ENCODE assay signal across 11 cellular contexts in the genomic region with DNA sequence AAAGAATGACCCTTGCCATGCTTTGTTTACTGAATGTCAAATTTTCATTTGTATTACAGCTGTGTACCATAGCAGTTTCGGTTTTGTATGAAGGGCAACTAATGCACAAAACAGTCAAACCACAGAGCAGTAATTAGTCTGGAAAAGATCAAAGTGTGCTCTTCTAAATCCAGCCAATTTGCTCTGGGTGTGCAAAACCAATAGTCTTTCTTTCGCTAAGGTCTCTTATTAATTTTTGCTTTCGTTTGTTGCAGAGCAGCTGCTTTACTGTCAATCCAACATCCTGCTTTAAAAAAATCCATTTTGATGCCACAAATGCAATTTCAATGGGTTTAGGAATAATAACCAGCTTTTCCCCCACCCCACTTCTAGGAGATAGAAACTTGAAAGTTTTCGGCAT.
DNase-seq lines count a peak whose midpoint lies in the region; ATAC-seq and TF ChIP-seq lines count a peak whose summit lies in the region.
"Had no signal": no experiment of that assay in that cellular context is flagged by ENCODE, and none has a peak within 500 bp of the region (broad histone marks: within the 10 kb centered on the region; RNA-seq: fewer than 3 reads in every experiment).

No MANE protein-coding gene starts in this region.

- POLR2A ChIA-PET in activated naive CD8-positive, alpha-beta T cell treated with anti-CD3 and anti-CD28 coated beads, Interleukin-2, amount 10 ng/mL, durations not matched to agents 7 days and 5 days (lab: Charles Lee): no interaction called here

- H3K36me3 Mint-ChIP-seq in activated naive CD8-positive, alpha-beta T cell treated with anti-CD3 and anti-CD28 coated beads, Interleukin-2, amount 10 ng/mL, durations not matched to agents 7 days and 5 days: no peaks in the 10 kb centered on the region
- H3K36me3 Mint-ChIP-seq in activated naive CD8-positive, alpha-beta T cell treated with anti-CD3 and anti-CD28 coated beads for 36 hours: no peaks in the 10 kb centered on the region
- H3K36me3 Mint-ChIP-seq: CD14-positive monocyte had no signal

- no peak for TF ChIP-seq POLR2A in tibial nerve (IDR thresholded peaks at IDR 0.05)

- 8 to 16% methylated on average over 4 of the region's 4 CpGs for WGBS in tibial nerve, 2 donors

- peak overlapping the region in 2 of 4 donors; percentile 18 to 31 for H3K4me3 ChIP-seq in tibial nerve
- no peak overlapping the region for H3K4me3 ChIP-seq in left ventricle myocardium inferior
- H3K4me3 ChIP-seq: ovary had no signal

- no peaks in the 10 kb centered on the region for H3K9me3 Mint-ChIP-seq in activated naive CD8-positive, alpha-beta T cell treated with anti-CD3 and anti-CD28 coated beads, Interleukin-2, amount 10 ng/mL, durations not matched to agents 7 days and 5 days
- peaks cover under 1% of the 10 kb centered on the region for H3K9me3 Mint-ChIP-seq in activated naive CD8-positive, alpha-beta T cell treated with anti-CD3 and anti-CD28 coated beads for 36 hours
- H3K9me3 Mint-ChIP-seq: CD14-positive monocyte had no signal

- peak overlapping the region; percentile 6 for H3K27ac Mint-ChIP-seq in activated naive CD8-positive, alpha-beta T cell treated with anti-CD3 and anti-CD28 coated beads, Interleukin-2, amount 10 ng/mL, durations not matched to agents 7 days and 5 days
- H3K27ac Mint-ChIP-seq in activated naive CD8-positive, alpha-beta T cell treated with anti-CD3 and anti-CD28 coated beads for 36 hours: no peak overlapping the region
- H3K27ac Mint-ChIP-seq: CD14-positive monocyte had no signal

- no peak for DNase-seq in activated naive CD8-positive, alpha-beta T cell treated with anti-CD3 and anti-CD28 coated beads, Interleukin-2, amount 10 ng/mL, durations not matched to agents 7 days and 5 days
- DNase-seq in activated naive CD8-positive, alpha-beta T cell treated with anti-CD3 and anti-CD28 coated beads for 36 hours: no peak
- DNase-seq in RPMI7951 (ENCODE audit: low read depth): peak; percentile 38
- DNase-seq in tibial nerve (ENCODE audit: low spot score in 2 of 2): no peak
- no peak for DNase-seq in omental fat pad (ENCODE audit: low spot score)
- no peak for DNase-seq in kidney glomerular epithelial cell (lab: John Stamatoyannopoulos, UW)
- no peak for DNase-seq in left ventricle myocardium inferior
- DNase-seq: cortex of kidney, ovary had no signal

- H3K36me3 ChIP-seq in tibial nerve: no peaks in the 10 kb centered on the region
- H3K36me3 ChIP-seq in left ventricle myocardium inferior: no peaks in the 10 kb centered on the region
- H3K36me3 ChIP-seq: ovary had no signal

- H3K27me3 ChIP-seq in tibial nerve: no peaks in the 10 kb centered on the region
- H3K27me3 ChIP-seq in left ventricle myocardium inferior (ENCODE audit: low read depth): peaks cover 15% of the 10 kb centered on the region
- H3K27me3 ChIP-seq: ovary had no signal

- H3K27ac ChIP-seq in tibial nerve (peak overlapping the region in 3 of 4 donors; percentile 16 to 63 (median 58)), left ventricle myocardium inferior (replicated peaks) (no peak overlapping the region)
- H3K27ac ChIP-seq: ovary had no signal

- peaks cover 3% of the 10 kb centered on the region for H3K4me1 Mint-ChIP-seq in activated naive CD8-positive, alpha-beta T cell treated with anti-CD3 and anti-CD28 coated beads, Interleukin-2, amount 10 ng/mL, durations not matched to agents 7 days and 5 days
- peaks cover 6% of the 10 kb centered on the region for H3K4me1 Mint-ChIP-seq in activated naive CD8-positive, alpha-beta T cell treated with anti-CD3 and anti-CD28 coated beads for 36 hours
- H3K4me1 Mint-ChIP-seq: CD14-positive monocyte had no signal

- H3K4me1 ChIP-seq in tibial nerve (no peaks in the 10 kb centered on the region), left ventricle myocardium inferior (no peaks in the 10 kb centered on the region)

- TF ChIP-seq CTCF in tibial nerve (IDR thresholded peaks at IDR 0.05) (no peak), omental fat pad (IDR thresholded peaks at IDR 0.05) (no peak), left ventricle myocardium inferior (IDR thresholded peaks at IDR 0.05; ENCODE audit: borderline replicate concordance) (no peak)

- no peaks in the 10 kb centered on the region for H3K27me3 Mint-ChIP-seq in activated naive CD8-positive, alpha-beta T cell treated with anti-CD3 and anti-CD28 coated beads, Interleukin-2, amount 10 ng/mL, durations not matched to agents 7 days and 5 days
- H3K27me3 Mint-ChIP-seq in activated naive CD8-positive, alpha-beta T cell treated with anti-CD3 and anti-CD28 coated beads for 36 hours: peaks cover 8% of the 10 kb centered on the region

- intact Hi-C loops in left ventricle myocardium inferior (cut with micrococcal nuclease): no loop called here

- no peak for TF ChIP-seq EP300 in tibial nerve (IDR thresholded peaks at IDR 0.05)

- H3K4me3 Mint-ChIP-seq in activated naive CD8-positive, alpha-beta T cell treated with anti-CD3 and anti-CD28 coated beads, Interleukin-2, amount 10 ng/mL, durations not matched to agents 7 days and 5 days: peak overlapping the region; percentile 28
- H3K4me3 Mint-ChIP-seq in activated naive CD8-positive, alpha-beta T cell treated with anti-CD3 and anti-CD28 coated beads for 36 hours: no peak overlapping the region
- H3K4me3 Mint-ChIP-seq: CD14-positive monocyte had no signal

- ATAC-seq in activated naive CD8-positive, alpha-beta T cell treated with anti-CD3 and anti-CD28 coated beads, Interleukin-2, amount 10 ng/mL, durations not matched to agents 7 days and 5 days (ENCODE audit: low read depth): peak; percentile 63
- ATAC-seq in HG02798 (IDR thresholded peaks at IDR 0.05; ENCODE audit: poor library complexity, unreplicated experiment) (peak; percentile 84), omental fat pad (ENCODE audit: low FRiP score) (no peak)

- H3K9me3 ChIP-seq in tibial nerve: no peaks in the 10 kb centered on the region
- no peaks in the 10 kb centered on the region for H3K9me3 ChIP-seq in left ventricle myocardium inferior (replicated peaks)
- H3K9me3 ChIP-seq: ovary had no signal
